Comparison of ENCODE assay signal across 25 cellular contexts in the genomic region with DNA sequence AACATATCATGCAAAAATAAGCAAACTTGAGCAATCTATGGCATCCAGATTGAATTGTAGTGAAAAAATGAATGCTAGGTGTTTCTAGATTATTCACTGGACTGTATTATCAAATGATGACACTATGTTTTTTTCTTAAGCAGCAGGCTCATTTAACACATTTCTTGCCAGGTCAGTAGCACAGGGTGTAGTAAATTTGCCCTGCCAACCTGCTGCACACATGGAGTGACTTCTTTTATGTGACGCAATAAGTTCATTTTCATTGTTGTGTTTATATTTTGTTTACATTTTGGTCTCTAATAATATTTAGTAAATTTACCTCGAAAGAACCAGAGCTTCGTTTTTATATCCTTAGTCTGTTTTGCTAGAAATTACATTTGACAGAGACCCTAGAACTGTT. TPM values are rescaled to one million over a fixed set of nuclear protein-coding genes. Genes with fewer than 3 reads are reported as not detected.
"Had no signal": no experiment of that assay in that cellular context is flagged by ENCODE, and none has a peak within 500 bp of the region (broad histone marks: within the 10 kb centered on the region; RNA-seq: fewer than 3 reads in every experiment).

No MANE protein-coding gene starts in this region.

- DNase-seq: dermis blood vessel endothelial cell; dorsolateral prefrontal cortex; effector CD4-positive, alpha-beta T cell; effector memory CD4-positive, alpha-beta T cell; foreskin keratinocyte; heart left ventricle; hypothalamus; immature natural killer cell; left cardiac atrium; left lung; left ventricle myocardium superior; lower lobe of right lung; mesendoderm; midbrain; naive thymus-derived CD4-positive, alpha-beta T cell had no signal

- H3K27ac ChIP-seq: coronary artery, dorsolateral prefrontal cortex, esophagus muscularis mucosa, foreskin keratinocyte, gastroesophageal sphincter, heart left ventricle, hepatocyte, left lung, lower lobe of right lung had no signal

- ATAC-seq: foreskin keratinocyte; gastroesophageal sphincter; heart left ventricle; left cardiac atrium; left lung; left ventricle myocardium superior; lower lobe of right lung; naive thymus-derived CD4-positive, alpha-beta T cell had no signal

- H3K4me3 ChIP-seq: coronary artery, dorsolateral prefrontal cortex, esophagus muscularis mucosa, gastroesophageal sphincter, heart left ventricle, hepatocyte, left lung, lower lobe of right lung had no signal

- FAIRE-seq: colon, endothelial cell of umbilical vein, frontal cortex, keratinocyte had no signal

- H3K27me3 Mint-ChIP-seq: memory B cell; naive thymus-derived CD4-positive, alpha-beta T cell had no signal

- H2AFZ ChIP-seq: hepatocyte had no signal

- H3K9me3 Mint-ChIP-seq: immature natural killer cell, memory B cell had no signal

- H3K4me3 Mint-ChIP-seq: immature natural killer cell; memory B cell; naive thymus-derived CD4-positive, alpha-beta T cell had no signal

- H3K4me1 ChIP-seq: foreskin keratinocyte, left lung, lower lobe of right lung had no signal

- H3K9me3 ChIP-seq: esophagus muscularis mucosa, gastroesophageal sphincter, heart left ventricle, left lung, lower lobe of right lung had no signal

- H3K27me3 ChIP-seq: esophagus muscularis mucosa, foreskin keratinocyte, gastroesophageal sphincter, heart left ventricle, hepatocyte, left lung had no signal

- H3K27ac Mint-ChIP-seq: immature natural killer cell; memory B cell; naive thymus-derived CD4-positive, alpha-beta T cell had no signal

- H3K4me2 ChIP-seq: hepatocyte had no signal

RNA-seq across cellular contexts. Expression of gene RAB39B, which starts 38.5 kb away (rescaled TPM):
- total RNA-seq: endothelial cell of umbilical vein, epithelial cell of proximal tubule, foreskin keratinocyte, left ventricle myocardium superior had no signal
- polyA plus RNA-seq: endothelial cell of umbilical vein had no signal
